In genomic region chr11:93694109-93694508, GRCh38 we compare ENCODE assay signal across 21 cellular contexts. TPM values are rescaled to one million over a fixed set of nuclear protein-coding genes. Genes with fewer than 3 reads are reported as not detected.
DNase-seq lines count a peak whose midpoint lies in the region; ATAC-seq and TF ChIP-seq lines count a peak whose summit lies in the region.
"Had no signal": no experiment of that assay in that cellular context is flagged by ENCODE, and none has a peak within 500 bp of the region (broad histone marks: within the 10 kb centered on the region; RNA-seq: fewer than 3 reads in every experiment).

No MANE protein-coding gene starts in this region.

- no peak overlapping the region for H3K4me3 ChIP-seq in CD8-positive, alpha-beta T cell (ENCODE audit: low read depth, low read length)
- no peak overlapping the region for H3K4me3 ChIP-seq in LNCaP clone FGC (ENCODE audit: low read depth, low read length)
- no peak overlapping the region for H3K4me3 ChIP-seq in neural cell (ENCODE audit: low read length)
- H3K4me3 ChIP-seq: tibial nerve had no signal

- peaks cover 44% of the 10 kb centered on the region for H3K36me3 ChIP-seq in CD8-positive, alpha-beta T cell (ENCODE audit: insufficient read depth, low read length)
- H3K36me3 ChIP-seq in neural cell (ENCODE audit: insufficient read depth, low read length) = peaks cover 4% of the 10 kb centered on the region

- no peak for TF ChIP-seq EP300 in neural cell (conservative IDR thresholded peaks at IDR 0.05; ENCODE audit: poor library complexity, severe bottlenecking)

- no peak for DNase-seq in CD8-positive, alpha-beta T cell
- DNase-seq in LNCaP clone FGC (ENCODE audit: low read depth) (no peak), T-helper 17 cell (no peak), NCI-H2227 (lab: John Stamatoyannopoulos, UW; ENCODE audit: unreplicated experiment) (no peak)
- DNase-seq in activated CD8-positive, alpha-beta T cell treated with anti-CD3 and anti-CD28 coated beads, Interleukin-2, amount 10 ng/mL, durations not matched to agents 7 days and 5 days = no peak
- DNase-seq: activated CD4-positive, CD25-positive, alpha-beta regulatory T cell treated with anti-CD3 and anti-CD28 coated beads, Interleukin-2, amount 50 U/mL, for 72 hours; activated naive CD8-positive, alpha-beta T cell treated with anti-CD3 and anti-CD28 coated beads for 36 hours; C1 segment of cervical spinal cord; DMS79; foreskin melanocyte; kidney glomerular epithelial cell; mammary epithelial cell; NCI-H1105; NCI-H2107; NCI-H748 treated with DMSO at 0.1 percent for 48 hours; stimulated activated naive CD8-positive, alpha-beta T cell treated with anti-CD3 and anti-CD28 coated beads, Interleukin-15, Interleukin-2, amounts not matched to agents 100 U/mL and 50 U/mL, for 24 hours; T1000 had no signal

- CTCF ChIA-PET in CD8-positive, alpha-beta T cell (lab: Charles Lee) = no interaction called here
- CTCF ChIA-PET in activated CD8-positive, alpha-beta T cell treated with anti-CD3 and anti-CD28 coated beads, Interleukin-2, amount 10 ng/mL, durations not matched to agents 7 days and 5 days (lab: Charles Lee) = no interaction called here

- H3K36me3 Mint-ChIP-seq in CD8-positive, alpha-beta T cell = peaks cover 74% of the 10 kb centered on the region
- H3K36me3 Mint-ChIP-seq in T-helper 17 cell (ENCODE audit: low read depth) = peaks cover 24% of the 10 kb centered on the region
- peaks cover 66% of the 10 kb centered on the region for H3K36me3 Mint-ChIP-seq in activated CD8-positive, alpha-beta T cell treated with anti-CD3 and anti-CD28 coated beads, Interleukin-2, amount 10 ng/mL, durations not matched to agents 7 days and 5 days (ENCODE audit: low read depth)

- H3K4me1 Mint-ChIP-seq in CD8-positive, alpha-beta T cell (ENCODE audit: low read depth) = no peaks in the 10 kb centered on the region
- peaks cover 7% of the 10 kb centered on the region for H3K4me1 Mint-ChIP-seq in T-helper 17 cell
- peaks cover 3% of the 10 kb centered on the region for H3K4me1 Mint-ChIP-seq in activated CD8-positive, alpha-beta T cell treated with anti-CD3 and anti-CD28 coated beads, Interleukin-2, amount 10 ng/mL, durations not matched to agents 7 days and 5 days (ENCODE audit: low read depth)
- H3K4me1 Mint-ChIP-seq: brain had no signal

- H3K9me3 ChIP-seq in CD8-positive, alpha-beta T cell (ENCODE audit: low read length) = no peaks in the 10 kb centered on the region
- H3K9me3 ChIP-seq in T-helper 17 cell (ENCODE audit: control insufficient read depth, low read length, poor library complexity, severe bottlenecking) = no peaks in the 10 kb centered on the region
- H3K9me3 ChIP-seq in neural cell (ENCODE audit: low read length) = no peaks in the 10 kb centered on the region
- H3K9me3 ChIP-seq: tibial nerve had no signal

- no peaks in the 10 kb centered on the region for H3K27me3 Mint-ChIP-seq in CD8-positive, alpha-beta T cell (ENCODE audit: low read depth)
- no peaks in the 10 kb centered on the region for H3K27me3 Mint-ChIP-seq in T-helper 17 cell
- no peaks in the 10 kb centered on the region for H3K27me3 Mint-ChIP-seq in activated CD8-positive, alpha-beta T cell treated with anti-CD3 and anti-CD28 coated beads, Interleukin-2, amount 10 ng/mL, durations not matched to agents 7 days and 5 days (ENCODE audit: low read depth)
- H3K27me3 Mint-ChIP-seq: activated naive CD8-positive, alpha-beta T cell treated with anti-CD3 and anti-CD28 coated beads for 36 hours had no signal

- no peak overlapping the region for H3K4me2 ChIP-seq in neural cell (ENCODE audit: low read length)

- intact Hi-C loops in CD8-positive, alpha-beta T cell (cut with DNase I, micrococcal nuclease) = no loop called here

- H3K4me3 Mint-ChIP-seq in CD8-positive, alpha-beta T cell = no peak overlapping the region
- H3K4me3 Mint-ChIP-seq in T-helper 17 cell = no peak overlapping the region
- no peak overlapping the region for H3K4me3 Mint-ChIP-seq in activated CD8-positive, alpha-beta T cell treated with anti-CD3 and anti-CD28 coated beads, Interleukin-2, amount 10 ng/mL, durations not matched to agents 7 days and 5 days
- H3K4me3 Mint-ChIP-seq: activated naive CD8-positive, alpha-beta T cell treated with anti-CD3 and anti-CD28 coated beads for 36 hours; brain had no signal

- H3F3A ChIP-seq in neural cell (ENCODE audit: insufficient read depth, low read length, poor library complexity, severe bottlenecking) = no peaks in the 10 kb centered on the region

- no peaks in the 10 kb centered on the region for H3K27me3 ChIP-seq in CD8-positive, alpha-beta T cell (ENCODE audit: insufficient read depth, low read length)
- no peaks in the 10 kb centered on the region for H3K27me3 ChIP-seq in neural cell (ENCODE audit: insufficient read depth, low read depth, low read length)
- H3K27me3 ChIP-seq: tibial nerve had no signal

- no peaks in the 10 kb centered on the region for H3K4me1 ChIP-seq in CD8-positive, alpha-beta T cell (ENCODE audit: insufficient read depth, low read length)
- H3K4me1 ChIP-seq: tibial nerve had no signal

- no peaks in the 10 kb centered on the region for H3K9me2 ChIP-seq in neural cell (ENCODE audit: insufficient read depth, low read length)

- H2AFZ ChIP-seq in neural cell (ENCODE audit: low read depth, low read length) = no peak overlapping the region

- no peaks in the 10 kb centered on the region for H3K9me3 Mint-ChIP-seq in CD8-positive, alpha-beta T cell
- H3K9me3 Mint-ChIP-seq in activated CD8-positive, alpha-beta T cell treated with anti-CD3 and anti-CD28 coated beads, Interleukin-2, amount 10 ng/mL, durations not matched to agents 7 days and 5 days (ENCODE audit: insufficient read depth) = no peaks in the 10 kb centered on the region
- H3K9me3 Mint-ChIP-seq: activated naive CD8-positive, alpha-beta T cell treated with anti-CD3 and anti-CD28 coated beads for 36 hours; brain had no signal

- ATAC-seq in CD8-positive, alpha-beta T cell = peak; percentile 34
- ATAC-seq in T-helper 17 cell (no peak), HG02970 (IDR thresholded peaks at IDR 0.05; ENCODE audit: low FRiP score, unreplicated experiment) (no peak)
- no peak for ATAC-seq in activated CD8-positive, alpha-beta T cell treated with anti-CD3 and anti-CD28 coated beads, Interleukin-2, amount 10 ng/mL, durations not matched to agents 7 days and 5 days
- ATAC-seq: stimulated activated naive CD8-positive, alpha-beta T cell treated with anti-CD3 and anti-CD28 coated beads, Interleukin-15, Interleukin-2, amounts not matched to agents 100 U/mL and 50 U/mL, for 24 hours had no signal

- TF ChIP-seq RAD21 in neural cell (conservative IDR thresholded peaks at IDR 0.05) = peak; percentile 13

- no peaks in the 10 kb centered on the region for H4K20me1 ChIP-seq in neural cell (ENCODE audit: insufficient read depth)

- POLR2A ChIA-PET in CD8-positive, alpha-beta T cell (lab: Charles Lee) = interaction anchor here (1.0 kb wide), 1 partner anchor 31 kb away, joined by 3 read pairs; no protein-coding TSS in a partner anchor
- POLR2A ChIA-PET in activated CD8-positive, alpha-beta T cell treated with anti-CD3 and anti-CD28 coated beads, Interleukin-2, amount 10 ng/mL, durations not matched to agents 7 days and 5 days (lab: Charles Lee) = no interaction called here

- H3K27ac Mint-ChIP-seq in CD8-positive, alpha-beta T cell = no peak overlapping the region
- peak overlapping the region; percentile 19 for H3K27ac Mint-ChIP-seq in T-helper 17 cell
- no peak overlapping the region for H3K27ac Mint-ChIP-seq in activated CD8-positive, alpha-beta T cell treated with anti-CD3 and anti-CD28 coated beads, Interleukin-2, amount 10 ng/mL, durations not matched to agents 7 days and 5 days
- H3K27ac Mint-ChIP-seq: activated naive CD8-positive, alpha-beta T cell treated with anti-CD3 and anti-CD28 coated beads for 36 hours; brain had no signal

- H3K9ac ChIP-seq in neural cell (ENCODE audit: low read length) = no peak overlapping the region

- no peaks in the 10 kb centered on the region for H3K79me2 ChIP-seq in neural cell (replicated peaks; ENCODE audit: insufficient read depth, low read length)

- no peak for TF ChIP-seq CTCF in CD8-positive, alpha-beta T cell (IDR thresholded peaks at IDR 0.05)
- TF ChIP-seq CTCF in LNCaP clone FGC (IDR thresholded peaks at IDR 0.05; ENCODE audit: control insufficient read depth, extremely low read depth, insufficient read depth) (peak; percentile 17; the same call in 1 of the 2 replicates), neural cell (IDR thresholded peaks at IDR 0.05; ENCODE audit: poor library complexity, severe bottlenecking) (no peak)

- no peak overlapping the region for H3K27ac ChIP-seq in CD8-positive, alpha-beta T cell (ENCODE audit: low read depth, low read length)
- no peak overlapping the region for H3K27ac ChIP-seq in neural cell (ENCODE audit: low read length)

TF ChIP-seq in neural cell, 6 proteins besides CTCF, POLR2A, EP300 and RAD21 (continues in another document):
- TF ChIP-seq MXI1 (conservative IDR thresholded peaks at IDR 0.05; ENCODE audit: poor library complexity, severe bottlenecking) = no peak
- TF ChIP-seq TAF1 (IDR thresholded peaks at IDR 0.05; ENCODE audit: low read depth) = no peak

RNA-seq across cellular contexts. Expression of gene CEP295, which starts 32.6 kb away (rescaled TPM):
- 1 to 10 TPM; 7.9 TPM for total RNA-seq in CD8-positive, alpha-beta T cell
- 10 to 100 TPM in 1 of 2 donors, 1 to 10 TPM in 1; 9.3 to 11.9 TPM for total RNA-seq in T-helper 17 cell
- polyA plus RNA-seq in neural cell = 21.2 and 24.0 TPM in 2 replicates
- 45.3 and 58.3 TPM in 2 replicates for polyA minus RNA-seq in neural cell
- total RNA-seq in activated CD8-positive, alpha-beta T cell treated with anti-CD3 and anti-CD28 coated beads, Interleukin-2, amount 10 ng/mL, durations not matched to agents 7 days and 5 days = 10 to 100 TPM; 30.6 to 32.3 TPM

RNA-seq across cellular contexts. Expression of gene TAF1D, which starts 47.2 kb away (rescaled TPM):
- 100 to 1,000 TPM; 167 to 190 TPM for total RNA-seq in CD8-positive, alpha-beta T cell
- total RNA-seq in T-helper 17 cell = 100 to 1,000 TPM; 129 to 143 TPM
- polyA plus RNA-seq in neural cell = 191 and 204 TPM in 2 replicates
- 154 and 192 TPM in 2 replicates for polyA minus RNA-seq in neural cell
- total RNA-seq in activated CD8-positive, alpha-beta T cell treated with anti-CD3 and anti-CD28 coated beads, Interleukin-2, amount 10 ng/mL, durations not matched to agents 7 days and 5 days = 100 to 1,000 TPM; 161 to 172 TPM

RNA-seq across cellular contexts. Expression of gene C11orf54, which starts 47.4 kb away (rescaled TPM):
- 1 to 10 TPM; 7.7 to 9.4 TPM for total RNA-seq in CD8-positive, alpha-beta T cell
- total RNA-seq in T-helper 17 cell = 10 to 100 TPM; 12.1 to 13.9 TPM
- polyA plus RNA-seq in neural cell = 29.6 and 35.0 TPM in 2 replicates
- polyA minus RNA-seq in neural cell = 39.2 and 49.4 TPM in 2 replicates
- total RNA-seq in activated CD8-positive, alpha-beta T cell treated with anti-CD3 and anti-CD28 coated beads, Interleukin-2, amount 10 ng/mL, durations not matched to agents 7 days and 5 days = 10 to 100 TPM; 17.9 to 19.3 TPM
